ENCODE assay signal across 29 cellular contexts in genomic region chr11:45915446-45915845, GRCh38. TPM values are rescaled to one million over a fixed set of nuclear protein-coding genes. Genes with fewer than 3 reads are reported as not detected.
DNase-seq lines count a peak whose midpoint lies in the region; ATAC-seq and TF ChIP-seq lines count a peak whose summit lies in the region.
"Had no signal": no experiment of that assay in that cellular context is flagged by ENCODE, and none has a peak within 500 bp of the region (broad histone marks: within the 10 kb centered on the region; RNA-seq: fewer than 3 reads in every experiment).

No MANE protein-coding gene starts in this region.

- H3K4me1 ChIP-seq in Caco-2 (peaks cover 5% of the 10 kb centered on the region; the same call in 1 of the 2 replicates), GM23338 (ENCODE audit: insufficient read depth) (peaks cover 18% of the 10 kb centered on the region), adrenal gland (replicated peaks in 1 of 2) (peaks cover 6 to 18% of the 10 kb centered on the region in 2 donors)
- H3K4me1 ChIP-seq: BE2C had no signal

- H3K79me2 ChIP-seq in GM23338 (replicated peaks; ENCODE audit: insufficient read depth), result peaks cover 8% of the 10 kb centered on the region

- H3K27me3 Mint-ChIP-seq in activated T-cell treated with anti-CD3 and anti-CD28 coated beads, Interleukin-2, amount 50 U/mL, for 4 hours (ENCODE audit: low read depth), result no peaks in the 10 kb centered on the region
- no peaks in the 10 kb centered on the region for H3K27me3 Mint-ChIP-seq in activated T-cell treated with anti-CD3 and anti-CD28 coated beads, Interleukin-2, amount 50 U/mL, for 72 hours (ENCODE audit: low read depth)
- H3K27me3 Mint-ChIP-seq in Caco-2 (ENCODE audit: insufficient read depth, unreplicated experiment), result no peaks in the 10 kb centered on the region
- no peaks in the 10 kb centered on the region for H3K27me3 Mint-ChIP-seq in central memory CD8-positive, alpha-beta T cell
- H3K27me3 Mint-ChIP-seq in osteocyte (ENCODE audit: unreplicated experiment), result no peaks in the 10 kb centered on the region
- peaks cover 22% of the 10 kb centered on the region for H3K27me3 Mint-ChIP-seq in GM23338 (ENCODE audit: insufficient read depth, low read depth, poor library complexity)

- peaks cover 12% of the 10 kb centered on the region for H3F3A ChIP-seq in GM23338 (replicated peaks; ENCODE audit: low read depth)

- H3K27me3 ChIP-seq in Caco-2 (replicated peaks; ENCODE audit: control insufficient read depth, insufficient read depth, low read length), result no peaks in the 10 kb centered on the region
- peaks cover 2% of the 10 kb centered on the region; the same call in 1 of the 2 replicates for H3K27me3 ChIP-seq in GM23338 (ENCODE audit: insufficient read depth)
- H3K27me3 ChIP-seq in adrenal gland, result no peaks in the 10 kb centered on the region
- H3K27me3 ChIP-seq: BE2C, heart left ventricle had no signal

- peaks cover 35% of the 10 kb centered on the region for H3K4me1 Mint-ChIP-seq in activated T-cell treated with anti-CD3 and anti-CD28 coated beads, Interleukin-2, amount 50 U/mL, for 4 hours (ENCODE audit: low read depth)
- peaks cover 24% of the 10 kb centered on the region for H3K4me1 Mint-ChIP-seq in activated T-cell treated with anti-CD3 and anti-CD28 coated beads, Interleukin-2, amount 50 U/mL, for 72 hours (ENCODE audit: low read depth)
- no peaks in the 10 kb centered on the region for H3K4me1 Mint-ChIP-seq in Caco-2 (ENCODE audit: low read depth, unreplicated experiment)
- peaks cover 38% of the 10 kb centered on the region for H3K4me1 Mint-ChIP-seq in central memory CD8-positive, alpha-beta T cell
- peaks cover 17% of the 10 kb centered on the region for H3K4me1 Mint-ChIP-seq in osteocyte (ENCODE audit: unreplicated experiment)
- peaks cover 15% of the 10 kb centered on the region for H3K4me1 Mint-ChIP-seq in GM23338

- no peak for TF ChIP-seq POLR2A in adrenal gland (IDR thresholded peaks at IDR 0.05)

- ATAC-seq in activated T-cell treated with anti-CD3 and anti-CD28 coated beads, Interleukin-2, amount 50 U/mL, for 4 hours, result no peak
- no peak for ATAC-seq in activated T-cell treated with anti-CD3 and anti-CD28 coated beads, Interleukin-2, amount 50 U/mL, for 72 hours (replicated peaks in 1 of 2)
- no peak for ATAC-seq in central memory CD8-positive, alpha-beta T cell (replicated peaks; ENCODE audit: extremely low read depth, poor library complexity, severe bottlenecking)
- ATAC-seq in GM23338 (no peak), GM19035 (IDR thresholded peaks at IDR 0.05; ENCODE audit: unreplicated experiment) (no peak)
- ATAC-seq: activated CD4-positive, CD25-positive, alpha-beta regulatory T cell treated with anti-CD3 and anti-CD28 coated beads, Interleukin-2, amount 50 U/mL, for 24 hours; activated CD8-positive, alpha-beta T cell treated with anti-CD3 and anti-CD28 coated beads, Interleukin-2, amount 10 ng/mL, durations not matched to agents 7 days and 5 days; esophagus mucosa; heart left ventricle; lower lobe of right lung; mucosa of descending colon; stimulated activated naive CD8-positive, alpha-beta T cell treated with anti-CD3 and anti-CD28 coated beads, Interleukin-15, Interleukin-2, amounts not matched to agents 100 U/mL and 50 U/mL, for 24 hours had no signal

- H3K36me3 ChIP-seq in Caco-2 (ENCODE audit: control insufficient read depth, insufficient read depth, low read length) (peaks cover 3% of the 10 kb centered on the region), GM23338 (ENCODE audit: insufficient read depth) (no peaks in the 10 kb centered on the region), adrenal gland (replicated peaks in 1 of 2) (peaks cover 0 to 55% of the 10 kb centered on the region in 2 donors)
- H3K36me3 ChIP-seq: BE2C had no signal

- peaks cover 17% of the 10 kb centered on the region for H3K36me3 Mint-ChIP-seq in activated T-cell treated with anti-CD3 and anti-CD28 coated beads, Interleukin-2, amount 50 U/mL, for 4 hours (ENCODE audit: insufficient read depth)
- H3K36me3 Mint-ChIP-seq in activated T-cell treated with anti-CD3 and anti-CD28 coated beads, Interleukin-2, amount 50 U/mL, for 72 hours (ENCODE audit: insufficient read depth in 2 of 2), result peaks cover 4 to 6% of the 10 kb centered on the region in 2 donors
- peaks cover 30% of the 10 kb centered on the region for H3K36me3 Mint-ChIP-seq in Caco-2 (ENCODE audit: insufficient read depth, unreplicated experiment)
- H3K36me3 Mint-ChIP-seq in central memory CD8-positive, alpha-beta T cell (ENCODE audit: insufficient read depth), result peaks cover 29% of the 10 kb centered on the region
- no peaks in the 10 kb centered on the region for H3K36me3 Mint-ChIP-seq in osteocyte (ENCODE audit: unreplicated experiment)
- H3K36me3 Mint-ChIP-seq in GM23338 (ENCODE audit: low read depth), result peaks cover 8% of the 10 kb centered on the region; the same call in 1 of the 3 replicates

- H3K27ac Mint-ChIP-seq in activated T-cell treated with anti-CD3 and anti-CD28 coated beads, Interleukin-2, amount 50 U/mL, for 72 hours, result no peak overlapping the region
- H3K27ac Mint-ChIP-seq in Caco-2 (ENCODE audit: unreplicated experiment) (no peak overlapping the region), osteocyte (ENCODE audit: unreplicated experiment) (no peak overlapping the region), GM23338 (no peak overlapping the region)
- no peak overlapping the region for H3K27ac Mint-ChIP-seq in central memory CD8-positive, alpha-beta T cell (ENCODE audit: low read depth)

- H3K9me3 ChIP-seq in Caco-2 (no peaks in the 10 kb centered on the region), adrenal gland (replicated peaks in 1 of 3) (no peaks in the 10 kb centered on the region)
- H3K9me3 ChIP-seq: BE2C, heart left ventricle, lower lobe of right lung, mucosa of descending colon, neutrophil, prostate gland had no signal

- intact Hi-C loops in Caco-2 (cut with micrococcal nuclease; ENCODE audit: unreplicated experiment) (no loop called here), adrenal gland (cut with DNase I) (loop anchor here in 1 of 2 donors (10.0 kb wide), 1 partner anchor 51 kb away; no protein-coding TSS in a partner anchor)

- TF ChIP-seq CTCF in Caco-2 (IDR thresholded peaks at IDR 0.05; ENCODE audit: insufficient read depth in 1 of 2, low read depth in 1 of 2, low read length in 1 of 2, severe bottlenecking in 1 of 2, unreplicated experiment in 1 of 2) (no peak), osteocyte (IDR thresholded peaks at IDR 0.05) (no peak), GM23338 (conservative IDR thresholded peaks at IDR 0.05; ENCODE audit: low read depth in 2 of 2) (no peak), adrenal gland (IDR thresholded peaks at IDR 0.05) (no peak)

- H3K27ac ChIP-seq in GM23338 (ENCODE audit: low read depth) (no peak overlapping the region), adrenal gland (no peak overlapping the region)
- H3K27ac ChIP-seq: heart left ventricle, lower lobe of right lung, neutrophil, prostate gland had no signal

- POLR2A ChIA-PET in Caco-2 (lab: Charles Lee), result no interaction called here

- no peaks in the 10 kb centered on the region for H3K9me2 ChIP-seq in GM23338 (ENCODE audit: insufficient read depth)

- peaks cover 8% of the 10 kb centered on the region for H4K20me1 ChIP-seq in GM23338 (replicated peaks; ENCODE audit: insufficient read depth)

- H3K9me3 Mint-ChIP-seq in activated T-cell treated with anti-CD3 and anti-CD28 coated beads, Interleukin-2, amount 50 U/mL, for 4 hours, result no peaks in the 10 kb centered on the region
- no peaks in the 10 kb centered on the region for H3K9me3 Mint-ChIP-seq in activated T-cell treated with anti-CD3 and anti-CD28 coated beads, Interleukin-2, amount 50 U/mL, for 72 hours
- no peaks in the 10 kb centered on the region for H3K9me3 Mint-ChIP-seq in Caco-2 (ENCODE audit: unreplicated experiment)
- H3K9me3 Mint-ChIP-seq in central memory CD8-positive, alpha-beta T cell, result no peaks in the 10 kb centered on the region
- no peaks in the 10 kb centered on the region for H3K9me3 Mint-ChIP-seq in osteocyte (ENCODE audit: unreplicated experiment)
- no peaks in the 10 kb centered on the region for H3K9me3 Mint-ChIP-seq in GM23338

- peak overlapping the region; percentile 96 for H3K4me3 Mint-ChIP-seq in activated T-cell treated with anti-CD3 and anti-CD28 coated beads, Interleukin-2, amount 50 U/mL, for 4 hours
- no peak overlapping the region for H3K4me3 Mint-ChIP-seq in activated T-cell treated with anti-CD3 and anti-CD28 coated beads, Interleukin-2, amount 50 U/mL, for 72 hours
- H3K4me3 Mint-ChIP-seq in Caco-2 (ENCODE audit: unreplicated experiment), result peak overlapping the region; percentile 35
- peak overlapping the region; percentile 82 for H3K4me3 Mint-ChIP-seq in central memory CD8-positive, alpha-beta T cell
- peak overlapping the region; percentile 38 for H3K4me3 Mint-ChIP-seq in osteocyte (ENCODE audit: unreplicated experiment)
- H3K4me3 Mint-ChIP-seq in GM23338, result no peak overlapping the region; the same call in 2 of the 3 replicates

- H3K4me3 ChIP-seq in Caco-2 (ENCODE audit: low read depth, low read length), result no peak overlapping the region
- H3K4me3 ChIP-seq in GM23338, result no peak overlapping the region
- H3K4me3 ChIP-seq in adrenal gland, result no peak overlapping the region
- H3K4me3 ChIP-seq: heart left ventricle, lower lobe of right lung, mucosa of descending colon, prostate gland had no signal

- no peak overlapping the region for H2AFZ ChIP-seq in GM23338

- no peak for DNase-seq in activated T-cell treated with anti-CD3 and anti-CD28 coated beads, Interleukin-2, amount 50 U/mL, for 4 hours
- no peak for DNase-seq in activated T-cell treated with anti-CD3 and anti-CD28 coated beads, Interleukin-2, amount 50 U/mL, for 72 hours
- no peak for DNase-seq in Caco-2
- no peak for DNase-seq in central memory CD8-positive, alpha-beta T cell (ENCODE audit: low spot score in 2 of 2)
- no peak for DNase-seq in osteocyte (ENCODE audit: extremely low spot score, unreplicated experiment)
- DNase-seq in GM23338 (ENCODE audit: low spot score), result no peak
- DNase-seq in adrenal gland, result no peak
- DNase-seq: activated CD8-positive, alpha-beta T cell treated with anti-CD3 and anti-CD28 coated beads, Interleukin-2, amount 10 ng/mL, durations not matched to agents 7 days and 5 days; activated naive CD4-positive, alpha-beta T cell; anterior cingulate cortex; BE2C; cortex of kidney; foreskin fibroblast; KG1; kidney glomerular epithelial cell; lower lobe of right lung; MM.1S; NCI-H2029 treated with DMSO at 0.1 percent for 48 hours; NCI-H2227 treated with DMSO at 0.1 percent for 48 hours; NCI-H69; stimulated activated naive CD8-positive, alpha-beta T cell treated with anti-CD3 and anti-CD28 coated beads, Interleukin-15, Interleukin-2, amounts not matched to agents 100 U/mL and 50 U/mL, for 24 hours; SW 1271 had no signal

- 79 to 83% (median 79%) methylated on average over 6 to 13 of the region's 13 CpGs; no CpG with 5 or more reads in 1 of the 4 donors for WGBS in adrenal gland, 4 donors

- CTCF ChIA-PET in Caco-2 (lab: Charles Lee), result no interaction called here

- H3K4me2 ChIP-seq in GM23338, result no peak overlapping the region

- BruUV-seq in Caco-2 (replicated peaks; lab: Mats Ljungman, UMichigan), result no TSS peak

RNA-seq across cellular contexts. Expression of gene PEX16, which starts 2.2 kb away (rescaled TPM):
- total RNA-seq in activated T-cell treated with anti-CD3 and anti-CD28 coated beads, Interleukin-2, amount 50 U/mL, for 4 hours, result 10 to 100 TPM; 44.6 to 52.6 (median 50.7) TPM
- 10 to 100 TPM; 42.5 to 46.8 TPM for total RNA-seq in activated T-cell treated with anti-CD3 and anti-CD28 coated beads, Interleukin-2, amount 50 U/mL, for 72 hours
- 41.4 and 45.8 TPM in 2 replicates for total RNA-seq in Caco-2 (2022)
- 24.5 and 24.8 TPM in 2 replicates for total RNA-seq in osteocyte
- total RNA-seq in GM23338 (2014; rRNA removed; shearing (Covaris generic)), result 22.4 and 34.1 TPM in 2 replicates
- polyA plus RNA-seq in GM23338 (2016; fragmentation: Nextera tagmentation; extraction: Ambion mirVana), result 23.3 and 27.6 TPM in 2 replicates
- 10 to 100 TPM; 32.6 to 48.5 (median 40.7) TPM for total RNA-seq in adrenal gland
- polyA plus RNA-seq in adrenal gland, result 10 to 100 TPM in 2 of 3 donors, 1 to 10 TPM in 1; 7.6 to 67.6 (median 52.8) TPM

RNA-seq across cellular contexts. Expression of gene LARGE2, which starts 7.0 kb away (rescaled TPM):
- 1 to 10 TPM; 1.8 to 6.0 (median 3.6) TPM for total RNA-seq in activated T-cell treated with anti-CD3 and anti-CD28 coated beads, Interleukin-2, amount 50 U/mL, for 4 hours
- total RNA-seq in activated T-cell treated with anti-CD3 and anti-CD28 coated beads, Interleukin-2, amount 50 U/mL, for 72 hours, result 1 to 10 TPM in 1 of 2 donors, under 1 TPM in 1; 0.90 to 1.4 TPM
- total RNA-seq in Caco-2 (2022) (62.3 and 67.4 TPM in 2 replicates), osteocyte (not detected in 2 replicates), adrenal gland (1 to 10 TPM; 1.0 to 7.1 (median 4.0) TPM)
- 74.5 and 107 TPM in 2 replicates for total RNA-seq in GM23338 (2014; rRNA removed; shearing (Covaris generic))
- polyA plus RNA-seq in GM23338 (2016; fragmentation: Nextera tagmentation; extraction: Ambion mirVana) (89.8 and 97.8 TPM in 2 replicates), adrenal gland (10 to 100 TPM in 1 of 3 donors, 1 to 10 TPM in 2; 1.1 to 13.0 (median 3.9) TPM)

RNA-seq across cellular contexts. Expression of gene FREY1, which starts 8.4 kb away (rescaled TPM):
- 1 to 10 TPM; 2.3 to 3.3 (median 2.4) TPM for total RNA-seq in activated T-cell treated with anti-CD3 and anti-CD28 coated beads, Interleukin-2, amount 50 U/mL, for 4 hours
- total RNA-seq in activated T-cell treated with anti-CD3 and anti-CD28 coated beads, Interleukin-2, amount 50 U/mL, for 72 hours, result 1 to 10 TPM; 1.3 to 1.9 TPM
- total RNA-seq in Caco-2 (2022) (1.2 and 1.3 TPM in 2 replicates), osteocyte (0.81 and 1.5 TPM in 2 replicates), adrenal gland (under 1 TPM in 4 of 8 donors, not detected in 4; 0.35 to 0.94 (median 0.83) TPM)
- 1.1 TPM in 1 of 2 replicates, not detected in the other for total RNA-seq in GM23338 (2014; rRNA removed; shearing (Covaris generic))
- polyA plus RNA-seq in GM23338 (2016; fragmentation: Nextera tagmentation; extraction: Ambion mirVana) (not detected in 2 replicates), adrenal gland (under 1 TPM in 2 of 3 donors, not detected in 1; 0.30 to 0.56 TPM)

RNA-seq across cellular contexts. Expression of gene MAPK8IP1, which starts 30.0 kb away (rescaled TPM):
- 1 to 10 TPM in 1 of 3 donors, under 1 TPM in 2; 0.71 to 1.4 (median 0.87) TPM for total RNA-seq in activated T-cell treated with anti-CD3 and anti-CD28 coated beads, Interleukin-2, amount 50 U/mL, for 4 hours
- under 1 TPM; 0.50 to 0.69 TPM for total RNA-seq in activated T-cell treated with anti-CD3 and anti-CD28 coated beads, Interleukin-2, amount 50 U/mL, for 72 hours
- total RNA-seq in Caco-2 (2022) (8.2 and 8.5 TPM in 2 replicates), osteocyte (9.8 and 10.1 TPM in 2 replicates), adrenal gland (10 to 100 TPM; 28.2 to 73.7 (median 32.6) TPM)
- total RNA-seq in GM23338 (2014; rRNA removed; shearing (Covaris generic)), result 34.1 and 39.4 TPM in 2 replicates
- polyA plus RNA-seq in GM23338 (2016; fragmentation: Nextera tagmentation; extraction: Ambion mirVana) (5.9 and 6.8 TPM in 2 replicates), adrenal gland (10 to 100 TPM; 14.5 to 39.5 (median 33.3) TPM)

Comparison
In these comparisons a context has a peak if more than half of its experiments do, and no peak if none do; other contexts are left out.
1. H3K4me3 Mint-ChIP-seq: peak in activated T-cell treated with anti-CD3 and anti-CD28 coated beads, Interleukin-2, amount 50 U/mL, for 4 hours (single experiment), Caco-2 (single experiment), central memory CD8-positive, alpha-beta T cell (single experiment) and osteocyte (single experiment); none in activated T-cell treated with anti-CD3 and anti-CD28 coated beads, Interleukin-2, amount 50 U/mL, for 72 hours (0 of 2) and GM23338 (single experiment).